Comparison of ENCODE assay signal across 8 cellular contexts in the genomic region with DNA sequence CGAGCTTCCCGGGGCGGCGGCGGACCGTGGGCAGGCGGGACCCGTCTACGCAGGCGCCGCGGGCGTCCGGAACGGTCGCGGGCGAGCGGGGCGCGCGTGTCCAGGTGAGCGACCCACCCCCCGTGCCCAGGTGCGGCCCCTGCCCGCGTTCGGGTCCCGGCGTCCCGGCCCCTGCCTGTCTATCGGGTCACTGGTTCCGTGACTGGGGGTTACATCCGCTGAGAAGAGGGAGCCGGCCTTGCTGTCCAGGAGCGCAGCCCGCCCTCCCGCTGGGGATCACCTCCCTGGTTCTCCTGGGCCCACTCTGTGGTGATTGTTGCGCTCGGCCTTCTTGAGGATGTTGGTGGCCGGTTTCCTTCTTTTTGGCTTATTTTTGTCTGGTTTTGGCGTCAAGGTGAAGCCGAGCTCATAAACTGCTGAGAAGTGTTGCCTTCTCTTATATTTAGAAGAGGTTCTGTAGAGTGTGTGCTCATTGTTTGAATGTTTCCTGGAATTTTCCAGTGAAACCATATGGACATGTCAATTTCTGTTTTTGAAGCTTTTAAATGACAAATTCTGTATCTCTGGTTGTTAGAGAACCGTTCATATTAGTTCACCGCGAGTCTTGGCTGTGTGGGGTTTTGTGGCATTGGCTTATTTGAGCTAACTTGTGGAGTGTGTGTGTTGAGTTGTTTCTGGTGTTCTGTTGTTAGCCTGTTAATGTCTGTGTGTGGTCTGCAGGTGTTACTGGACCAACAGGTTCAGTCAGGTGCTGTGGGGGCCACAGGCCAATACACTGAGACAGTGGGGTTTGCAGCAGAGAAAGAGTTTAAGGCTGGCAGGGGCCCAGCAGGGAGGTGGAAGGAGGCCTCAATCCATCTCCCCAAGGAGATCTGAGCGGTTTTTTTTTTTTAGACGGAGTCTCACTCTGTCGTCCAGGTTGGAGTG. TPM values are rescaled to one million over a fixed set of nuclear protein-coding genes. Genes with fewer than 3 reads are reported as not detected.
DNase-seq lines count a peak whose midpoint lies in the region; ATAC-seq and TF ChIP-seq lines count a peak whose summit lies in the region.

No MANE protein-coding gene starts in this region.

- ATAC-seq in HG02642 (IDR thresholded peaks at IDR 0.05; ENCODE audit: poor library complexity, unreplicated experiment) = peak; percentile 38

- no peaks in the 10 kb centered on the region for H3K36me3 ChIP-seq in breast epithelium
- H3K36me3 ChIP-seq in subcutaneous abdominal adipose tissue (ENCODE audit: control insufficient read depth in 5 of 5, insufficient read depth in 5 of 5, low read length in 5 of 5) = no peaks in the 10 kb centered on the region

- DNase-seq in activated T-cell treated with anti-CD3 and anti-CD28 coated beads for 1 hour (ENCODE audit: low read depth) = peak; percentile 3
- no peak for DNase-seq in activated T-cell treated with anti-CD3 and anti-CD28 coated beads, Interleukin-2, amount 50 U/mL, for 1 hour
- peak; percentile 71 for DNase-seq in NCI-H69 (lab: John Stamatoyannopoulos, UW)
- no peak for DNase-seq in breast epithelium (ENCODE audit: low spot score in 2 of 2)
- DNase-seq in kidney tubule cell (ENCODE audit: low spot score) = peak; percentile 23
- DNase-seq in CD1c-positive myeloid dendritic cell (ENCODE audit: extremely low spot score) = no peak

- H3K9me3 ChIP-seq in breast epithelium = no peaks in the 10 kb centered on the region
- H3K9me3 ChIP-seq in subcutaneous abdominal adipose tissue (ENCODE audit: control insufficient read depth in 5 of 5, low read length in 5 of 5) = no peaks in the 10 kb centered on the region

- peak overlapping the region in 4 of 5 donors; percentile 65 to 78 (median 71) for H3K9ac ChIP-seq in subcutaneous abdominal adipose tissue (ENCODE audit: low read length in 5 of 5)

- H3K4me3 ChIP-seq in breast epithelium = peak overlapping the region; percentile 77 to 90 (median 82)
- peak overlapping the region; percentile 59 to 78 (median 75) for H3K4me3 ChIP-seq in subcutaneous abdominal adipose tissue (ENCODE audit: low read depth in 1 of 5, low read length in 5 of 5)

- H3K27me3 ChIP-seq in breast epithelium (peaks cover 0 to 8% of the 10 kb centered on the region in 2 donors), subcutaneous abdominal adipose tissue (ENCODE audit: control insufficient read depth in 5 of 5, insufficient read depth in 4 of 5, low read length in 5 of 5) (peaks cover 0 to 8% (median 4%) of the 10 kb centered on the region in 5 donors)

- no peak for TF ChIP-seq POLR2A in breast epithelium (IDR thresholded peaks at IDR 0.05)

- intact Hi-C loops in breast epithelium (cut with DNase I; ENCODE audit: low total_unique reads) = no loop called here

- no peaks in the 10 kb centered on the region for H3K4me1 ChIP-seq in breast epithelium
- H3K4me1 ChIP-seq in subcutaneous abdominal adipose tissue (ENCODE audit: control insufficient read depth in 5 of 5, insufficient read depth in 5 of 5, low read length in 5 of 5) = peaks cover 0 to 17% (median 13%) of the 10 kb centered on the region in 5 donors

- H3K27ac ChIP-seq in breast epithelium (peak overlapping the region in 1 of 2 donors; percentile 8), subcutaneous abdominal adipose tissue (ENCODE audit: low read depth, low read length) (no peak overlapping the region)

- TF ChIP-seq CTCF in breast epithelium (IDR thresholded peaks at IDR 0.05) = no peak

RNA-seq across cellular contexts. Expression of a gene that starts 0.6 kb away (rescaled TPM):
- 10 to 100 TPM in 1 of 3 donors, 1 to 10 TPM in 2; 1.9 to 10.5 (median 4.3) TPM for total RNA-seq in breast epithelium

Comparison
In these comparisons a context has a peak if more than half of its experiments do, and no peak if none do; other contexts are left out.
1. DNase-seq: peak in activated T-cell treated with anti-CD3 and anti-CD28 coated beads for 1 hour (single experiment), NCI-H69 (single experiment) and kidney tubule cell (single experiment); none in activated T-cell treated with anti-CD3 and anti-CD28 coated beads, Interleukin-2, amount 50 U/mL, for 1 hour (single experiment), breast epithelium (0 of 2) and CD1c-positive myeloid dendritic cell (single experiment).